1 cellular context compared by ENCODE assay signal in the genomic region with DNA sequence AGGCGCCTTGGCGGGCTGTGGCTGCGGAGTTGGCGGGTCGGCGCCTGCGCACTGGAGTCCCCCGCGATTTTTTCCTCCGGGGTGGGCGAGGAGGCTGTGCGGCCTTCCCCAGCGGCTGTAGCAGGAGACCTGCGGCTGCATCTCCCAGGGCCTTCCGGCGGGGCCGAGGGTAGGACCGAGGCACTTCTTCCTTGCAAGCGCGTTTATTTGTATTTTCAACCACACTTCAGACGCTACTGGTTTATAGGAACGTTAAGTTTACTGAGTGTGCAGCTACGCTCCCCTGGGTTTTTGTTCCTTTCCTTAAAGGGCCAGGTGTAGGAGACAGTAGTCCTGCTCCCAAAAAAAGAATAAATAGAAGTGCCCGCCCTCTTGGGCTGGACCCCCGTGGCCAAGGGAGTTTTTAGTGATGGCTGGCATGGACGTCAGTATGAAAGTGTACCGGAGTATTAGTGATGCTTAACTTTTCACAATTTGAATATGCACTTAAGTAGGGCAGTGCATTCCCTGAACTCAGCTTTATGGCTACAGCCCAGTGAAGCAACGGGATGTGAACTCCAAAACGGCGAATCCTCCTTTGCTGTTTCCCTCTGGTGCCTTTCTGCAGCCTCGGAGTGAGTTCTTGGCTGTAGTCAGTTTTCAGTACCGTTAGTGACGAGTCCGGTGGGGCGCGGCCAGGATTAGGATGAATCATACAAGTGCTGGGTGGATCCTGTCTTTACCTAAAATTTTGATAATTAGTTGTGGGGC.
TF ChIP-seq lines count a peak whose summit lies in the region.

No MANE protein-coding gene starts in this region.

TF ChIP-seq in HepG2, 621 proteins besides CTCF, POLR2A, EP300 and RAD21 (continued from another document and continues in another):
- TF ChIP-seq FOXA1 (IDR thresholded peaks at IDR 0.05) = no peak
- no peak for TF ChIP-seq FOXA1 (CRISPR knock-in tag; IDR thresholded peaks at IDR 0.05)
- no peak for TF ChIP-seq CCDC6 (CRISPR knock-in tag; IDR thresholded peaks at IDR 0.05)
- TF ChIP-seq CENPT (CRISPR knock-in tag; IDR thresholded peaks at IDR 0.05; ENCODE audit: low read depth) = no peak
- TF ChIP-seq, protein P1, sequence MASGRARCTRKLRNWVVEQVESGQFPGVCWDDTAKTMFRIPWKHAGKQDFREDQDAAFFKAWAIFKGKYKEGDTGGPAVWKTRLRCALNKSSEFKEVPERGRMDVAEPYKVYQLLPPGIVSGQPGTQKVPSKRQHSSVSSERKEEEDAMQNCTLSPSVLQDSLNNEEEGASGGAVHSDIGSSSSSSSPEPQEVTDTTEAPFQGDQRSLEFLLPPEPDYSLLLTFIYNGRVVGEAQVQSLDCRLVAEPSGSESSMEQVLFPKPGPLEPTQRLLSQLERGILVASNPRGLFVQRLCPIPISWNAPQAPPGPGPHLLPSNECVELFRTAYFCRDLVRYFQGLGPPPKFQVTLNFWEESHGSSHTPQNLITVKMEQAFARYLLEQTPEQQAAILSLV (CRISPR knock-in tag; IDR thresholded peaks at IDR 0.05; ENCODE audit: borderline replicate concordance) = 0 out of 2 replicates have a peak, but pooled peaks have one; percentile 4
- TF ChIP-seq, protein P2, sequence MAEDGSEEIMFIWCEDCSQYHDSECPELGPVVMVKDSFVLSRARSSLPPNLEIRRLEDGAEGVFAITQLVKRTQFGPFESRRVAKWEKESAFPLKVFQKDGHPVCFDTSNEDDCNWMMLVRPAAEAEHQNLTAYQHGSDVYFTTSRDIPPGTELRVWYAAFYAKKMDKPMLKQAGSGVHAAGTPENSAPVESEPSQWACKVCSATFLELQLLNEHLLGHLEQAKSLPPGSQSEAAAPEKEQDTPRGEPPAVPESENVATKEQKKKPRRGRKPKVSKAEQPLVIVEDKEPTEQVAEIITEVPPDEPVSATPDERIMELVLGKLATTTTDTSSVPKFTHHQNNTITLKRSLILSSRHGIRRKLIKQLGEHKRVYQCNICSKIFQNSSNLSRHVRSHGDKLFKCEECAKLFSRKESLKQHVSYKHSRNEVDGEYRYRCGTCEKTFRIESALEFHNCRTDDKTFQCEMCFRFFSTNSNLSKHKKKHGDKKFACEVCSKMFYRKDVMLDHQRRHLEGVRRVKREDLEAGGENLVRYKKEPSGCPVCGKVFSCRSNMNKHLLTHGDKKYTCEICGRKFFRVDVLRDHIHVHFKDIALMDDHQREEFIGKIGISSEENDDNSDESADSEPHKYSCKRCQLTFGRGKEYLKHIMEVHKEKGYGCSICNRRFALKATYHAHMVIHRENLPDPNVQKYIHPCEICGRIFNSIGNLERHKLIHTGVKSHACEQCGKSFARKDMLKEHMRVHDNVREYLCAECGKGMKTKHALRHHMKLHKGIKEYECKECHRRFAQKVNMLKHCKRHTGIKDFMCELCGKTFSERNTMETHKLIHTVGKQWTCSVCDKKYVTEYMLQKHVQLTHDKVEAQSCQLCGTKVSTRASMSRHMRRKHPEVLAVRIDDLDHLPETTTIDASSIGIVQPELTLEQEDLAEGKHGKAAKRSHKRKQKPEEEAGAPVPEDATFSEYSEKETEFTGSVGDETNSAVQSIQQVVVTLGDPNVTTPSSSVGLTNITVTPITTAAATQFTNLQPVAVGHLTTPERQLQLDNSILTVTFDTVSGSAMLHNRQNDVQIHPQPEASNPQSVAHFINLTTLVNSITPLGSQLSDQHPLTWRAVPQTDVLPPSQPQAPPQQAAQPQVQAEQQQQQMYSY (CRISPR knock-in tag; IDR thresholded peaks at IDR 0.05) = peak; percentile 22
- TF ChIP-seq, protein P3, sequence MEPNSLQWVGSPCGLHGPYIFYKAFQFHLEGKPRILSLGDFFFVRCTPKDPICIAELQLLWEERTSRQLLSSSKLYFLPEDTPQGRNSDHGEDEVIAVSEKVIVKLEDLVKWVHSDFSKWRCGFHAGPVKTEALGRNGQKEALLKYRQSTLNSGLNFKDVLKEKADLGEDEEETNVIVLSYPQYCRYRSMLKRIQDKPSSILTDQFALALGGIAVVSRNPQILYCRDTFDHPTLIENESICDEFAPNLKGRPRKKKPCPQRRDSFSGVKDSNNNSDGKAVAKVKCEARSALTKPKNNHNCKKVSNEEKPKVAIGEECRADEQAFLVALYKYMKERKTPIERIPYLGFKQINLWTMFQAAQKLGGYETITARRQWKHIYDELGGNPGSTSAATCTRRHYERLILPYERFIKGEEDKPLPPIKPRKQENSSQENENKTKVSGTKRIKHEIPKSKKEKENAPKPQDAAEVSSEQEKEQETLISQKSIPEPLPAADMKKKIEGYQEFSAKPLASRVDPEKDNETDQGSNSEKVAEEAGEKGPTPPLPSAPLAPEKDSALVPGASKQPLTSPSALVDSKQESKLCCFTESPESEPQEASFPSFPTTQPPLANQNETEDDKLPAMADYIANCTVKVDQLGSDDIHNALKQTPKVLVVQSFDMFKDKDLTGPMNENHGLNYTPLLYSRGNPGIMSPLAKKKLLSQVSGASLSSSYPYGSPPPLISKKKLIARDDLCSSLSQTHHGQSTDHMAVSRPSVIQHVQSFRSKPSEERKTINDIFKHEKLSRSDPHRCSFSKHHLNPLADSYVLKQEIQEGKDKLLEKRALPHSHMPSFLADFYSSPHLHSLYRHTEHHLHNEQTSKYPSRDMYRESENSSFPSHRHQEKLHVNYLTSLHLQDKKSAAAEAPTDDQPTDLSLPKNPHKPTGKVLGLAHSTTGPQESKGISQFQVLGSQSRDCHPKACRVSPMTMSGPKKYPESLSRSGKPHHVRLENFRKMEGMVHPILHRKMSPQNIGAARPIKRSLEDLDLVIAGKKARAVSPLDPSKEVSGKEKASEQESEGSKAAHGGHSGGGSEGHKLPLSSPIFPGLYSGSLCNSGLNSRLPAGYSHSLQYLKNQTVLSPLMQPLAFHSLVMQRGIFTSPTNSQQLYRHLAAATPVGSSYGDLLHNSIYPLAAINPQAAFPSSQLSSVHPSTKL (CRISPR knock-in tag; IDR thresholded peaks at IDR 0.05) = no peak
- TF ChIP-seq ZNF772 (CRISPR knock-in tag; IDR thresholded peaks at IDR 0.05) = peak; percentile 69; the same call in 1 of the 2 replicates
- 0 out of 4 replicates have a peak, but pooled peaks of 1 of the 2 experiments have one; percentile 21 for TF ChIP-seq ATF4 (CRISPR knock-in tag; IDR thresholded peaks at IDR 0.05)
- peak; percentile 93; the same call in 1 of the 2 replicates for TF ChIP-seq SPEN (CRISPR knock-in tag; IDR thresholded peaks at IDR 0.05; ENCODE audit: low read depth)
- no peak for TF ChIP-seq ZNF781 (CRISPR knock-in tag; IDR thresholded peaks at IDR 0.05; ENCODE audit: borderline replicate concordance, not compliant biosample characterization)
- TF ChIP-seq, protein P4, sequence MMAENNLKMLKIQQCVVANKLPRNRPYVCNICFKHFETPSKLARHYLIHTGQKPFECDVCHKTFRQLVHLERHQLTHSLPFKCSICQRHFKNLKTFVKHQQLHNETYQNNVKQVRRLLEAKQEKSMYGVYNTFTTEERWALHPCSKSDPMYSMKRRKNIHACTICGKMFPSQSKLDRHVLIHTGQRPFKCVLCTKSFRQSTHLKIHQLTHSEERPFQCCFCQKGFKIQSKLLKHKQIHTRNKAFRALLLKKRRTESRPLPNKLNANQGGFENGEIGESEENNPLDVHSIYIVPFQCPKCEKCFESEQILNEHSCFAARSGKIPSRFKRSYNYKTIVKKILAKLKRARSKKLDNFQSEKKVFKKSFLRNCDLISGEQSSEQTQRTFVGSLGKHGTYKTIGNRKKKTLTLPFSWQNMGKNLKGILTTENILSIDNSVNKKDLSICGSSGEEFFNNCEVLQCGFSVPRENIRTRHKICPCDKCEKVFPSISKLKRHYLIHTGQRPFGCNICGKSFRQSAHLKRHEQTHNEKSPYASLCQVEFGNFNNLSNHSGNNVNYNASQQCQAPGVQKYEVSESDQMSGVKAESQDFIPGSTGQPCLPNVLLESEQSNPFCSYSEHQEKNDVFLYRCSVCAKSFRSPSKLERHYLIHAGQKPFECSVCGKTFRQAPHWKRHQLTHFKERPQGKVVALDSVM (CRISPR knock-in tag; IDR thresholded peaks at IDR 0.05) = peak; percentile 86
- peak; percentile 6; the same call in 1 of the 2 replicates for TF ChIP-seq ZNF564 (CRISPR knock-in tag; IDR thresholded peaks at IDR 0.05)
- peak; percentile 86 for TF ChIP-seq ASH2L (IDR thresholded peaks at IDR 0.05; ENCODE audit: insufficient read length, low read depth, low read length)
- TF ChIP-seq GRHL1 (CRISPR knock-in tag; conservative IDR thresholded peaks at IDR 0.05) = no peak
- TF ChIP-seq KMT2B (CRISPR knock-in tag; IDR thresholded peaks at IDR 0.05) = peak; percentile 1; the same call in 1 of the 2 replicates
- TF ChIP-seq FOXC1 (CRISPR knock-in tag; IDR thresholded peaks at IDR 0.05; ENCODE audit: borderline replicate concordance) = peak; percentile 58; the same call in 1 of the 2 replicates
- peak; percentile 33; the same call in 1 of the 2 replicates for TF ChIP-seq TFAP4 (IDR thresholded peaks at IDR 0.05; ENCODE audit: borderline replicate concordance, low read depth)
- TF ChIP-seq, protein P5, sequence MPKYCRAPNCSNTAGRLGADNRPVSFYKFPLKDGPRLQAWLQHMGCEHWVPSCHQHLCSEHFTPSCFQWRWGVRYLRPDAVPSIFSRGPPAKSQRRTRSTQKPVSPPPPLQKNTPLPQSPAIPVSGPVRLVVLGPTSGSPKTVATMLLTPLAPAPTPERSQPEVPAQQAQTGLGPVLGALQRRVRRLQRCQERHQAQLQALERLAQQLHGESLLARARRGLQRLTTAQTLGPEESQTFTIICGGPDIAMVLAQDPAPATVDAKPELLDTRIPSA (CRISPR knock-in tag; IDR thresholded peaks at IDR 0.05; ENCODE audit: borderline replicate concordance) = no peak
- TF ChIP-seq, protein P6, sequence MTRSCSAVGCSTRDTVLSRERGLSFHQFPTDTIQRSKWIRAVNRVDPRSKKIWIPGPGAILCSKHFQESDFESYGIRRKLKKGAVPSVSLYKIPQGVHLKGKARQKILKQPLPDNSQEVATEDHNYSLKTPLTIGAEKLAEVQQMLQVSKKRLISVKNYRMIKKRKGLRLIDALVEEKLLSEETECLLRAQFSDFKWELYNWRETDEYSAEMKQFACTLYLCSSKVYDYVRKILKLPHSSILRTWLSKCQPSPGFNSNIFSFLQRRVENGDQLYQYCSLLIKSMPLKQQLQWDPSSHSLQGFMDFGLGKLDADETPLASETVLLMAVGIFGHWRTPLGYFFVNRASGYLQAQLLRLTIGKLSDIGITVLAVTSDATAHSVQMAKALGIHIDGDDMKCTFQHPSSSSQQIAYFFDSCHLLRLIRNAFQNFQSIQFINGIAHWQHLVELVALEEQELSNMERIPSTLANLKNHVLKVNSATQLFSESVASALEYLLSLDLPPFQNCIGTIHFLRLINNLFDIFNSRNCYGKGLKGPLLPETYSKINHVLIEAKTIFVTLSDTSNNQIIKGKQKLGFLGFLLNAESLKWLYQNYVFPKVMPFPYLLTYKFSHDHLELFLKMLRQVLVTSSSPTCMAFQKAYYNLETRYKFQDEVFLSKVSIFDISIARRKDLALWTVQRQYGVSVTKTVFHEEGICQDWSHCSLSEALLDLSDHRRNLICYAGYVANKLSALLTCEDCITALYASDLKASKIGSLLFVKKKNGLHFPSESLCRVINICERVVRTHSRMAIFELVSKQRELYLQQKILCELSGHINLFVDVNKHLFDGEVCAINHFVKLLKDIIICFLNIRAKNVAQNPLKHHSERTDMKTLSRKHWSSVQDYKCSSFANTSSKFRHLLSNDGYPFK (CRISPR knock-in tag; IDR thresholded peaks at IDR 0.05; ENCODE audit: borderline replicate concordance) = peak; percentile 85; the same call in 1 of the 2 replicates
- no peak for TF ChIP-seq BRD4 (CRISPR knock-in tag; IDR thresholded peaks at IDR 0.05)
- TF ChIP-seq ZNF430 (CRISPR knock-in tag; IDR thresholded peaks at IDR 0.05) = peak; percentile 12; the same call in 1 of the 2 replicates
- no peak for TF ChIP-seq PRMT3 (CRISPR knock-in tag; IDR thresholded peaks at IDR 0.05; ENCODE audit: borderline replicate concordance, low read depth)
- TF ChIP-seq ZNF549 (CRISPR knock-in tag; IDR thresholded peaks at IDR 0.05) = no peak
- TF ChIP-seq, protein P7, sequence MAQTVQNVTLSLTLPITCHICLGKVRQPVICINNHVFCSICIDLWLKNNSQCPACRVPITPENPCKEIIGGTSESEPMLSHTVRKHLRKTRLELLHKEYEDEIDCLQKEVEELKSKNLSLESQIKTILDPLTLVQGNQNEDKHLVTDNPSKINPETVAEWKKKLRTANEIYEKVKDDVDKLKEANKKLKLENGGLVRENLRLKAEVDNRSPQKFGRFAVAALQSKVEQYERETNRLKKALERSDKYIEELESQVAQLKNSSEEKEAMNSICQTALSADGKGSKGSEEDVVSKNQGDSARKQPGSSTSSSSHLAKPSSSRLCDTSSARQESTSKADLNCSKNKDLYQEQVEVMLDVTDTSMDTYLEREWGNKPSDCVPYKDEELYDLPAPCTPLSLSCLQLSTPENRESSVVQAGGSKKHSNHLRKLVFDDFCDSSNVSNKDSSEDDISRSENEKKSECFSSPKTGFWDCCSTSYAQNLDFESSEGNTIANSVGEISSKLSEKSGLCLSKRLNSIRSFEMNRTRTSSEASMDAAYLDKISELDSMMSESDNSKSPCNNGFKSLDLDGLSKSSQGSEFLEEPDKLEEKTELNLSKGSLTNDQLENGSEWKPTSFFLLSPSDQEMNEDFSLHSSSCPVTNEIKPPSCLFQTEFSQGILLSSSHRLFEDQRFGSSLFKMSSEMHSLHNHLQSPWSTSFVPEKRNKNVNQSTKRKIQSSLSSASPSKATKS (CRISPR knock-in tag; IDR thresholded peaks at IDR 0.05) = peak; percentile 88; the same call in 1 of the 2 replicates
- no peak for TF ChIP-seq ZBTB21 (CRISPR knock-in tag; IDR thresholded peaks at IDR 0.05)
